Comparison of ENCODE assay signal across 21 cellular contexts in the genomic region with DNA sequence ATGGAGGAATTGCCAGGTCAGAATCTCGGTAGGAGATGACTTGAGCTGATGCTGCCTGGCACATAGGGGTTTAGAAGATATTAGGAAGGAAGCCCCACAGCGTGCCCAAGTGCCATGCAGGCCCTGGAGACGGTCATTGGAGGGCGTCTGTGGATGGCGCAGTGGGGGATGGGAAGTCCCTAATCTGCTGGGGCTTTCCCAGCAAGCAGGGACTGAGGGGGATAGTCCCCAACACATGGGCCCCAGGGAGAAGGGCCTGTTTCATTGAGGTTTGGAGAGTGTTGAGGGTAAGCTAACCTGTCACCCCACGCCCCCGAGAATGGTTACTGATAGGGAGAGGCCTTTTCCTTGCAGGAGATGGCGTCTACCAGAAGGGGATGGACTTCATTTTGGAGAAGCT.
"Had no signal": no experiment of that assay in that cellular context is flagged by ENCODE, and none has a peak within 500 bp of the region (broad histone marks: within the 10 kb centered on the region; RNA-seq: fewer than 3 reads in every experiment).

No MANE protein-coding gene starts in this region.

- DNase-seq: activated CD4-positive, alpha-beta T cell treated with anti-CD3 and anti-CD28 coated beads for 1 hour; activated CD8-positive, alpha-beta memory T cell treated with anti-CD3 and anti-CD28 coated beads, Interleukin-2, amount 50 U/mL, for 48 hours; activated effector memory CD4-positive, alpha-beta T cell treated with anti-CD3 and anti-CD28 coated beads, Interleukin-2, amount 50 U/mL, for 16 hours; activated naive CD4-positive, alpha-beta T cell treated with anti-CD3 and anti-CD28 coated beads, Interleukin-2, amount 10 ng/mL, durations not matched to agents 7 days and 5 days; activated T-cell treated with anti-CD3 and anti-CD28 coated beads, Interleukin-2, amount 50 U/mL, for 48 hours; amygdala; effector CD4-positive, alpha-beta T cell; foreskin fibroblast; kidney; left lung; pancreas; right lobe of liver; small intestine; stimulated activated CD4-positive, alpha-beta T cell treated with anti-CD3 and anti-CD28 coated beads, Interleukin-4, amount 100 ng/mL, for 1 hour; stomach; T-helper 1 cell; transverse colon; uterus; WERI-Rb-1 had no signal

- H3K27me3 ChIP-seq: left lung, pancreas, right lobe of liver, stomach, suprapubic skin, transverse colon, uterus had no signal

- H3K4me1 Mint-ChIP-seq: nephron had no signal

- H3K4me3 ChIP-seq: left lung, pancreas, right lobe of liver, stomach, suprapubic skin, transverse colon, uterus had no signal

- H3K9me3 ChIP-seq: left lung, pancreas, right lobe of liver, stomach, suprapubic skin, transverse colon, uterus had no signal

- H3K27ac ChIP-seq: left lung, pancreas, right lobe of liver, stomach, suprapubic skin, transverse colon, uterus, WERI-Rb-1 had no signal

- H3K36me3 ChIP-seq: pancreas, right lobe of liver, transverse colon, uterus had no signal

- H3K4me1 ChIP-seq: left lung, pancreas, right lobe of liver, stomach, suprapubic skin, transverse colon, uterus had no signal

- H3K27ac Mint-ChIP-seq: activated naive CD4-positive, alpha-beta T cell treated with anti-CD3 and anti-CD28 coated beads, Interleukin-2, amount 10 ng/mL, durations not matched to agents 7 days and 5 days; nephron had no signal

- H3K27me3 Mint-ChIP-seq: activated naive CD4-positive, alpha-beta T cell treated with anti-CD3 and anti-CD28 coated beads, Interleukin-2, amount 10 ng/mL, durations not matched to agents 7 days and 5 days had no signal

- H3K4me3 Mint-ChIP-seq: activated naive CD4-positive, alpha-beta T cell treated with anti-CD3 and anti-CD28 coated beads, Interleukin-2, amount 10 ng/mL, durations not matched to agents 7 days and 5 days; nephron had no signal

- H3K9me3 Mint-ChIP-seq: activated naive CD4-positive, alpha-beta T cell treated with anti-CD3 and anti-CD28 coated beads, Interleukin-2, amount 10 ng/mL, durations not matched to agents 7 days and 5 days had no signal
